Comparison of ENCODE assay signal across 2 cellular contexts in the genomic region with DNA sequence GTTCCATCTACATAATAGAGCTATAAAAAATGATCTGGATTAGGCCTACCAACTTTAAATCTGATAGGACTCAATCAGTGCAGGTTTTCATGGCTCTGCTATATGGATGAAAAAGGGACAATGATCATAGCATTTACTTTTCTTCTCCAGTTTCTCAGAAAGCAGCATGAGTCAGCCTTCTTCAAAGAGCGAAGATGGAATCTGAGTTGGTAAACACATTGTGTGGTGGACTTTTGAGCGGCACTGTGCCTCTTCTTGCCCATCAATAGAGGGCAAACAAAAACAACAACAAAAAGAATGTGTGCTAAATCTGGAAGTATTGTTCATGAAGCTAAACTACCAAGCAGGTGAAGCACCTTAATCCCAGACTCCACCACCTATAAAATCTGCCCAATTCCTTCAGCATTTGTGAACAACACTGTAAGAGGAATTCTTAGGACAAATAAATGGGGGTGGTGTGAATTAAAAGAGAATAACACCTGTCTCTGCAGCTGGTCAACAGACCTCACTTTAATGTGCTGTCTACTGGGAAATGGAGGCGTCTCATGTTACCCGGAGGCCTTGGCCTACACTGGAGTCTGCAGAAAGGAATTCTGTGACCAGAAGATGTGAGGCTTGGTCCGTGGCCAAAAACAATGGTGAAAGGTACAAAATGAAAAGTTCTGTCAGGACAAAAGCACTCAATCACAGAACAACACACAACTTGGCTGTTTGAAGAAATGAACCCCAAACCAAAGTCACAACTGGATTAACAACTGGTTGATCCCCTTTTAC.
TF ChIP-seq lines count a peak whose summit lies in the region.

No MANE protein-coding gene starts in this region.

TF ChIP-seq in IMR-90, 13 proteins besides CTCF, POLR2A, EP300 and RAD21:
- no peak for TF ChIP-seq RFX5 (IDR thresholded peaks at IDR 0.05; ENCODE audit: low read depth, low read length)
- no peak for TF ChIP-seq CHD1 (IDR thresholded peaks at IDR 0.05; ENCODE audit: low read depth, low read length)
- no peak for TF ChIP-seq NFE2L2 (IDR thresholded peaks at IDR 0.05; ENCODE audit: low read depth, low read length)
- TF ChIP-seq MAZ (IDR thresholded peaks at IDR 0.05; ENCODE audit: borderline replicate concordance, low read depth, low read length), result no peak
- TF ChIP-seq FOS (IDR thresholded peaks at IDR 0.05; ENCODE audit: low read depth, low read length), result no peak
- no peak for TF ChIP-seq RCOR1 (IDR thresholded peaks at IDR 0.05; ENCODE audit: insufficient replicate concordance, low read length)
- TF ChIP-seq SMC3 (IDR thresholded peaks at IDR 0.05; ENCODE audit: low read depth, low read length), result no peak
- TF ChIP-seq USF2 (IDR thresholded peaks at IDR 0.05; ENCODE audit: low read depth, low read length), result no peak
- TF ChIP-seq, protein P1, sequence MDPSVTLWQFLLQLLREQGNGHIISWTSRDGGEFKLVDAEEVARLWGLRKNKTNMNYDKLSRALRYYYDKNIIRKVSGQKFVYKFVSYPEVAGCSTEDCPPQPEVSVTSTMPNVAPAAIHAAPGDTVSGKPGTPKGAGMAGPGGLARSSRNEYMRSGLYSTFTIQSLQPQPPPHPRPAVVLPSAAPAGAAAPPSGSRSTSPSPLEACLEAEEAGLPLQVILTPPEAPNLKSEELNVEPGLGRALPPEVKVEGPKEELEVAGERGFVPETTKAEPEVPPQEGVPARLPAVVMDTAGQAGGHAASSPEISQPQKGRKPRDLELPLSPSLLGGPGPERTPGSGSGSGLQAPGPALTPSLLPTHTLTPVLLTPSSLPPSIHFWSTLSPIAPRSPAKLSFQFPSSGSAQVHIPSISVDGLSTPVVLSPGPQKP (IDR thresholded peaks at IDR 0.05; ENCODE audit: borderline replicate concordance, low read depth, low read length), result no peak
- TF ChIP-seq MAFK (IDR thresholded peaks at IDR 0.05; ENCODE audit: low read depth, low read length), result no peak
- TF ChIP-seq CEBPB (IDR thresholded peaks at IDR 0.05; ENCODE audit: low read depth, low read length), result no peak
- no peak for TF ChIP-seq MXI1 (IDR thresholded peaks at IDR 0.05; ENCODE audit: borderline replicate concordance, low read depth, low read length)
- no peak for TF ChIP-seq BHLHE40 (IDR thresholded peaks at IDR 0.05; ENCODE audit: low read depth, low read length)
TF ChIP-seq in IMR-90: peak in this region for 0.

TF ChIP-seq in WTC11, 78 proteins besides CTCF, POLR2A, EP300 and RAD21:
- TF ChIP-seq GABPB1 (CRISPR knock-in tag; IDR thresholded peaks at IDR 0.05), result peak; percentile 30; the same call in 1 of the 2 replicates
- TF ChIP-seq, protein P2, sequence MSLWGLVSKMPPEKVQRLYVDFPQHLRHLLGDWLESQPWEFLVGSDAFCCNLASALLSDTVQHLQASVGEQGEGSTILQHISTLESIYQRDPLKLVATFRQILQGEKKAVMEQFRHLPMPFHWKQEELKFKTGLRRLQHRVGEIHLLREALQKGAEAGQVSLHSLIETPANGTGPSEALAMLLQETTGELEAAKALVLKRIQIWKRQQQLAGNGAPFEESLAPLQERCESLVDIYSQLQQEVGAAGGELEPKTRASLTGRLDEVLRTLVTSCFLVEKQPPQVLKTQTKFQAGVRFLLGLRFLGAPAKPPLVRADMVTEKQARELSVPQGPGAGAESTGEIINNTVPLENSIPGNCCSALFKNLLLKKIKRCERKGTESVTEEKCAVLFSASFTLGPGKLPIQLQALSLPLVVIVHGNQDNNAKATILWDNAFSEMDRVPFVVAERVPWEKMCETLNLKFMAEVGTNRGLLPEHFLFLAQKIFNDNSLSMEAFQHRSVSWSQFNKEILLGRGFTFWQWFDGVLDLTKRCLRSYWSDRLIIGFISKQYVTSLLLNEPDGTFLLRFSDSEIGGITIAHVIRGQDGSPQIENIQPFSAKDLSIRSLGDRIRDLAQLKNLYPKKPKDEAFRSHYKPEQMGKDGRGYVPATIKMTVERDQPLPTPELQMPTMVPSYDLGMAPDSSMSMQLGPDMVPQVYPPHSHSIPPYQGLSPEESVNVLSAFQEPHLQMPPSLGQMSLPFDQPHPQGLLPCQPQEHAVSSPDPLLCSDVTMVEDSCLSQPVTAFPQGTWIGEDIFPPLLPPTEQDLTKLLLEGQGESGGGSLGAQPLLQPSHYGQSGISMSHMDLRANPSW (CRISPR knock-in tag; conservative IDR thresholded peaks at IDR 0.05; ENCODE audit: low read depth), result no peak
- no peak for TF ChIP-seq ZNF671 (CRISPR knock-in tag; IDR thresholded peaks at IDR 0.05)
- TF ChIP-seq, protein P3, sequence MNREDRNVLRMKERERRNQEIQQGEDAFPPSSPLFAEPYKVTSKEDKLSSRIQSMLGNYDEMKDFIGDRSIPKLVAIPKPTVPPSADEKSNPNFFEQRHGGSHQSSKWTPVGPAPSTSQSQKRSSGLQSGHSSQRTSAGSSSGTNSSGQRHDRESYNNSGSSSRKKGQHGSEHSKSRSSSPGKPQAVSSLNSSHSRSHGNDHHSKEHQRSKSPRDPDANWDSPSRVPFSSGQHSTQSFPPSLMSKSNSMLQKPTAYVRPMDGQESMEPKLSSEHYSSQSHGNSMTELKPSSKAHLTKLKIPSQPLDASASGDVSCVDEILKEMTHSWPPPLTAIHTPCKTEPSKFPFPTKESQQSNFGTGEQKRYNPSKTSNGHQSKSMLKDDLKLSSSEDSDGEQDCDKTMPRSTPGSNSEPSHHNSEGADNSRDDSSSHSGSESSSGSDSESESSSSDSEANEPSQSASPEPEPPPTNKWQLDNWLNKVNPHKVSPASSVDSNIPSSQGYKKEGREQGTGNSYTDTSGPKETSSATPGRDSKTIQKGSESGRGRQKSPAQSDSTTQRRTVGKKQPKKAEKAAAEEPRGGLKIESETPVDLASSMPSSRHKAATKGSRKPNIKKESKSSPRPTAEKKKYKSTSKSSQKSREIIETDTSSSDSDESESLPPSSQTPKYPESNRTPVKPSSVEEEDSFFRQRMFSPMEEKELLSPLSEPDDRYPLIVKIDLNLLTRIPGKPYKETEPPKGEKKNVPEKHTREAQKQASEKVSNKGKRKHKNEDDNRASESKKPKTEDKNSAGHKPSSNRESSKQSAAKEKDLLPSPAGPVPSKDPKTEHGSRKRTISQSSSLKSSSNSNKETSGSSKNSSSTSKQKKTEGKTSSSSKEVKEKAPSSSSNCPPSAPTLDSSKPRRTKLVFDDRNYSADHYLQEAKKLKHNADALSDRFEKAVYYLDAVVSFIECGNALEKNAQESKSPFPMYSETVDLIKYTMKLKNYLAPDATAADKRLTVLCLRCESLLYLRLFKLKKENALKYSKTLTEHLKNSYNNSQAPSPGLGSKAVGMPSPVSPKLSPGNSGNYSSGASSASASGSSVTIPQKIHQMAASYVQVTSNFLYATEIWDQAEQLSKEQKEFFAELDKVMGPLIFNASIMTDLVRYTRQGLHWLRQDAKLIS (CRISPR knock-in tag; IDR thresholded peaks at IDR 0.05; ENCODE audit: borderline replicate concordance), result no peak
- TF ChIP-seq FOXK1 (CRISPR knock-in tag; IDR thresholded peaks at IDR 0.05), result no peak
